In the genomic region with DNA sequence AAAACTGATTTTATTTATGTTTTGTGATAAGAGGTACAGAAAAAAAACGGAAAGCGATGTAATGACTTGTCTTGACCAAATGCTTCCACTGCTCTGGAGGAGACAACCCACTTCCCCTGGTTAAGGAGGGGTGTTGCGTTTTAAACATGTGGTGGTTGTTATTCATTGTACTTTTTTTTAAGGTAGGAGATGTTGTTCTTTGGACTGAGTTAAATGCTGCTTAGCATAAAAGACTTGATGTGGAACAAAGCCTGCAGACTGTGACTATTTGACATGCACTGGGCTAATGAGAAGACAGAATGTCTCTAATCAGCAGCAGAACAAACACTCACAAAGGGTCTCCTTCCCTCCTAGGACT, we compare ENCODE assay signal across 15 cellular contexts.
DNase-seq lines count a peak whose midpoint lies in the region; ATAC-seq, FAIRE-seq and TF ChIP-seq lines count a peak whose summit lies in the region.
"Had no signal": no experiment of that assay in that cellular context is flagged by ENCODE, and none has a peak within 500 bp of the region (broad histone marks: within the 10 kb centered on the region; RNA-seq: fewer than 3 reads in every experiment).

No MANE protein-coding gene starts in this region.

- WGBS in pancreas, 2 donors, result 79 to 80% methylated on average over 3 of the region's 3 CpGs
- no CpG with 5 or more reads among the region's 3 CpGs for WGBS in trophoblast cell (ENCODE audit: extremely low coverage, insufficient coverage, insufficient read length)

- no peak for TF ChIP-seq CTCF in pancreas (IDR thresholded peaks at IDR 0.05)

- no peak overlapping the region for H4K91ac ChIP-seq in trophoblast cell (ENCODE audit: low read depth, low read length)

- FAIRE-seq in pancreas (lab: Jason Lieb, UNC), result no peak

- H3K9me3 Mint-ChIP-seq in activated naive CD8-positive, alpha-beta T cell treated with anti-CD3 and anti-CD28 coated beads, Interleukin-2, amount 50 U/mL, for 24 hours, result no peaks in the 10 kb centered on the region
- H3K9me3 Mint-ChIP-seq: activated T-cell treated with anti-CD3 and anti-CD28 coated beads, Interleukin-2, amount 50 U/mL, for 4 hours; neural progenitor cell; type B pancreatic cell had no signal

- no peak overlapping the region for H3K18ac ChIP-seq in trophoblast cell (ENCODE audit: low read length)

- H3K79me1 ChIP-seq in trophoblast cell (ENCODE audit: low read length), result no peaks in the 10 kb centered on the region

- H3K4me1 ChIP-seq in pancreas (no peaks in the 10 kb centered on the region), trophoblast cell (ENCODE audit: control insufficient read depth in 1 of 2, insufficient read depth in 2 of 2, low read length in 2 of 2) (peaks cover 2 to 3% of the 10 kb centered on the region in 2 experiments)

- H3K27ac ChIP-seq in pancreas (no peak overlapping the region), trophoblast cell (ENCODE audit: low read depth, low read length) (no peak overlapping the region)
- H3K27ac ChIP-seq: coronary artery, neural progenitor cell had no signal

- H4K8ac ChIP-seq in trophoblast cell (ENCODE audit: low read depth, low read length), result no peak overlapping the region

- H3K36me3 ChIP-seq in pancreas, result no peaks in the 10 kb centered on the region
- peaks cover 2 to 5% of the 10 kb centered on the region in 2 experiments for H3K36me3 ChIP-seq in trophoblast cell (ENCODE audit: control insufficient read depth in 1 of 2, insufficient read depth in 2 of 2, low read length in 2 of 2)
- H3K36me3 ChIP-seq: neural progenitor cell had no signal

- H3K27me3 Mint-ChIP-seq in activated naive CD8-positive, alpha-beta T cell treated with anti-CD3 and anti-CD28 coated beads, Interleukin-2, amount 50 U/mL, for 24 hours, result no peaks in the 10 kb centered on the region
- H3K27me3 Mint-ChIP-seq: type B pancreatic cell had no signal

- peak overlapping the region; percentile 21 for H3K27ac Mint-ChIP-seq in activated naive CD8-positive, alpha-beta T cell treated with anti-CD3 and anti-CD28 coated beads, Interleukin-2, amount 50 U/mL, for 24 hours
- H3K27ac Mint-ChIP-seq: neural progenitor cell, type B pancreatic cell had no signal

- no peak overlapping the region for H2AK5ac ChIP-seq in trophoblast cell (ENCODE audit: low read length)

- H3K27me3 ChIP-seq in pancreas (no peaks in the 10 kb centered on the region), trophoblast cell (ENCODE audit: insufficient read depth, low read length) (no peaks in the 10 kb centered on the region)
- H3K27me3 ChIP-seq: neural progenitor cell had no signal

- in situ Hi-C loops in ACHN (cut with HindIII; ENCODE audit: low pct_ligation_motif_present, low pct_unique_long_range_greater_than_20kb, low sequenced_read_pairs), result no loop called here

- H3K79me2 ChIP-seq in trophoblast cell (ENCODE audit: control insufficient read depth, insufficient read depth, low read length, poor library complexity), result no peaks in the 10 kb centered on the region

- DNase-seq in activated naive CD8-positive, alpha-beta T cell treated with anti-CD3 and anti-CD28 coated beads, Interleukin-2, amount 50 U/mL, for 24 hours, result no peak
- DNase-seq in pancreas (no peak), ACHN (no peak), NCI-H2227 (lab: John Stamatoyannopoulos, UW; ENCODE audit: unreplicated experiment) (no peak), trophoblast cell (no peak)
- DNase-seq: activated T-cell treated with anti-CD3 and anti-CD28 coated beads, Interleukin-2, amount 50 U/mL, for 4 hours; NCI-H2171 treated with DMSO at 0.1 percent for 48 hours; stimulated activated CD4-positive, alpha-beta T cell treated with anti-CD3 and anti-CD28 coated beads, Interleukin-2, amount 100 ng/mL, for 24 hours had no signal

- H3K9me3 ChIP-seq in pancreas (no peaks in the 10 kb centered on the region), trophoblast cell (ENCODE audit: insufficient read depth, low read depth, low read length) (no peaks in the 10 kb centered on the region)

- peaks cover 68% of the 10 kb centered on the region for H3K4me1 Mint-ChIP-seq in activated naive CD8-positive, alpha-beta T cell treated with anti-CD3 and anti-CD28 coated beads, Interleukin-2, amount 50 U/mL, for 24 hours
- H3K4me1 Mint-ChIP-seq: neural progenitor cell had no signal

- H2AFZ ChIP-seq in trophoblast cell (ENCODE audit: insufficient read depth, low read length, poor library complexity), result no peak overlapping the region
- H2AFZ ChIP-seq: neural progenitor cell had no signal

- ATAC-seq in GM18519 (IDR thresholded peaks at IDR 0.05; ENCODE audit: low FRiP score, unreplicated experiment) (peak; percentile 32), GM21526 (IDR thresholded peaks at IDR 0.05; ENCODE audit: low FRiP score, unreplicated experiment) (peak; percentile 56), HG03135 (IDR thresholded peaks at IDR 0.05; ENCODE audit: unreplicated experiment) (peak; percentile 69), pancreas (no peak)
- ATAC-seq in activated naive CD8-positive, alpha-beta T cell treated with anti-CD3 and anti-CD28 coated beads, Interleukin-2, amount 50 U/mL, for 24 hours, result no peak
- ATAC-seq: activated T-cell treated with anti-CD3 and anti-CD28 coated beads, Interleukin-2, amount 50 U/mL, for 4 hours; HCT116 had no signal

- H3K4me3 ChIP-seq in pancreas, result no peak overlapping the region
- H3K4me3 ChIP-seq in trophoblast cell (ENCODE audit: low read depth, low read length), result no peak overlapping the region
- H3K4me3 ChIP-seq: coronary artery, neural progenitor cell had no signal

- no peak overlapping the region for H3K23ac ChIP-seq in trophoblast cell (ENCODE audit: low read length)

- H2BK5ac ChIP-seq in trophoblast cell (ENCODE audit: low read depth, low read length, poor library complexity), result no peak overlapping the region

- H2BK120ac ChIP-seq in trophoblast cell (ENCODE audit: insufficient read depth, low read length, poor library complexity), result no peak overlapping the region

- H3K4me2 ChIP-seq in trophoblast cell (ENCODE audit: low read length), result no peak overlapping the region
- H3K4me2 ChIP-seq: neural progenitor cell had no signal

- H4K12ac ChIP-seq in trophoblast cell (ENCODE audit: low read depth, low read length), result no peak overlapping the region

- H3K4me3 Mint-ChIP-seq in activated naive CD8-positive, alpha-beta T cell treated with anti-CD3 and anti-CD28 coated beads, Interleukin-2, amount 50 U/mL, for 24 hours, result peak overlapping the region; percentile 25
- H3K4me3 Mint-ChIP-seq: activated T-cell treated with anti-CD3 and anti-CD28 coated beads, Interleukin-2, amount 50 U/mL, for 4 hours; neural progenitor cell; type B pancreatic cell had no signal

- no peak overlapping the region for H3K9ac ChIP-seq in trophoblast cell (ENCODE audit: low read length)
- H3K9ac ChIP-seq: neural progenitor cell had no signal

- peaks cover 37% of the 10 kb centered on the region for H3K36me3 Mint-ChIP-seq in activated naive CD8-positive, alpha-beta T cell treated with anti-CD3 and anti-CD28 coated beads, Interleukin-2, amount 50 U/mL, for 24 hours (ENCODE audit: low read depth)
- H3K36me3 Mint-ChIP-seq: neural progenitor cell had no signal

- H3K4ac ChIP-seq in trophoblast cell (ENCODE audit: low read depth, low read length), result no peak overlapping the region

- intact Hi-C loops in pancreas (cut with DNase I), result no loop called here

- H3K14ac ChIP-seq in trophoblast cell (ENCODE audit: low read length), result no peak overlapping the region

- H2BK12ac ChIP-seq in trophoblast cell (ENCODE audit: low read length), result no peak overlapping the region

Comparison
In these comparisons a context has a peak if more than half of its experiments do, and no peak if none do; other contexts are left out.
1. ATAC-seq: peak in GM18519 (single experiment), GM21526 (single experiment) and HG03135 (single experiment); none in activated naive CD8-positive, alpha-beta T cell treated with anti-CD3 and anti-CD28 coated beads, Interleukin-2, amount 50 U/mL, for 24 hours (single experiment) and pancreas (0 of 4).